1 cellular context compared by ENCODE assay signal in the genomic region with DNA sequence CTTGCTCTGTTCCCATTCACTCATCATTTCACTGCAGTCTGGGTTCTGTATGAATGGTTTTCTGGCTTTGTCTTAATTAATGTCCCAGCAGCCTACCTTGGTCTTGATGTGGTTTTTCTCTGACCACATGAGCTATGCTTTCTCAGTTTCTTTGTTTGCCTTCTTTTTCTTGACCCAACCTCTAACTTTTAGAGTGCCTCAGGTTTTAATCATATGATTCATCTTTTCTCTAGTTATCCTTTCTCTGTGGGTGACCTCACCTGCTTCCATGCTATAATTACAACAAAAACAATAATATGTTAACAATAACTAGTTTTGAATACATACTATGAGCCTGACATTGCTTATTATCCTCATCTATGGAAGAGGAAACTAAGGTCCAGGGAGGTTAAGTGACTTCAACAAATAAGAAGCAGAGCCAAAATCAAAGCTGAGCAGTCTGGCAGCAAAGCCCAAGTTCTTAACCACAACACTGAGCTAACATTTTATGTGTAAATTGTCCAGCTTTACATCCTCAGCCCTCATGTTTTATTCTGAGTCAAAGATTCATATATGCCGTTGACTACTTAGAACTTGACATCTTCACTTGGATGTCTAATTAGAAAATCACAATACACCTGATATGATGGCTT.
TF ChIP-seq lines count a peak whose summit lies in the region.

No MANE protein-coding gene starts in this region.

TF ChIP-seq in GM12878, 131 proteins besides CTCF, POLR2A, EP300 and RAD21 (continues in another document):
- TF ChIP-seq SMAD1 (IDR thresholded peaks at IDR 0.05; ENCODE audit: low read depth, partially characterized antibody), result no peak
- peak; percentile 84 for TF ChIP-seq NR2F1 (conservative IDR thresholded peaks at IDR 0.05)
- peak; percentile 80 for TF ChIP-seq MEF2A (IDR thresholded peaks at IDR 0.05; ENCODE audit: insufficient read depth, low read depth, low read length)
- TF ChIP-seq SUPT20H (IDR thresholded peaks at IDR 0.05; ENCODE audit: borderline replicate concordance, control insufficient read depth, low read depth, low read length), result no peak
- no peak for TF ChIP-seq GATAD2B (conservative IDR thresholded peaks at IDR 0.05; ENCODE audit: low read depth)
- TF ChIP-seq, protein P1, sequence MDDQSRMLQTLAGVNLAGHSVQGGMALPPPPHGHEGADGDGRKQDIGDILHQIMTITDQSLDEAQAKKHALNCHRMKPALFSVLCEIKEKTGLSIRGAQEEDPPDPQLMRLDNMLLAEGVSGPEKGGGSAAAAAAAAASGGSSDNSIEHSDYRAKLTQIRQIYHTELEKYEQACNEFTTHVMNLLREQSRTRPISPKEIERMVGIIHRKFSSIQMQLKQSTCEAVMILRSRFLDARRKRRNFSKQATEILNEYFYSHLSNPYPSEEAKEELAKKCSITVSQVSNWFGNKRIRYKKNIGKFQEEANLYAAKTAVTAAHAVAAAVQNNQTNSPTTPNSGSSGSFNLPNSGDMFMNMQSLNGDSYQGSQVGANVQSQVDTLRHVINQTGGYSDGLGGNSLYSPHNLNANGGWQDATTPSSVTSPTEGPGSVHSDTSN (IDR thresholded peaks at IDR 0.05; ENCODE audit: insufficient replicate concordance, low read depth, low read length), result no peak
- 0 out of 2 replicates have a peak, but pooled peaks have one; percentile 12 for TF ChIP-seq JUND (IDR thresholded peaks at IDR 0.05; ENCODE audit: low read depth, low read length)
- no peak for TF ChIP-seq RCOR1 (conservative IDR thresholded peaks at IDR 0.05; ENCODE audit: low read depth, low read length)
- no peak for TF ChIP-seq CHD4 (IDR thresholded peaks at IDR 0.05)
- no peak for TF ChIP-seq KLF5 (IDR thresholded peaks at IDR 0.05; ENCODE audit: partially characterized antibody)
- TF ChIP-seq ZNF687 (IDR thresholded peaks at IDR 0.05), result no peak
- no peak for TF ChIP-seq SIN3A (IDR thresholded peaks at IDR 0.05; ENCODE audit: low read depth, low read length)
- no peak for TF ChIP-seq HDAC2 (IDR thresholded peaks at IDR 0.05)
- TF ChIP-seq PML (IDR thresholded peaks at IDR 0.05; ENCODE audit: low read length), result 0 out of 2 replicates have a peak, but pooled peaks have one; percentile 30
- TF ChIP-seq, protein P2, sequence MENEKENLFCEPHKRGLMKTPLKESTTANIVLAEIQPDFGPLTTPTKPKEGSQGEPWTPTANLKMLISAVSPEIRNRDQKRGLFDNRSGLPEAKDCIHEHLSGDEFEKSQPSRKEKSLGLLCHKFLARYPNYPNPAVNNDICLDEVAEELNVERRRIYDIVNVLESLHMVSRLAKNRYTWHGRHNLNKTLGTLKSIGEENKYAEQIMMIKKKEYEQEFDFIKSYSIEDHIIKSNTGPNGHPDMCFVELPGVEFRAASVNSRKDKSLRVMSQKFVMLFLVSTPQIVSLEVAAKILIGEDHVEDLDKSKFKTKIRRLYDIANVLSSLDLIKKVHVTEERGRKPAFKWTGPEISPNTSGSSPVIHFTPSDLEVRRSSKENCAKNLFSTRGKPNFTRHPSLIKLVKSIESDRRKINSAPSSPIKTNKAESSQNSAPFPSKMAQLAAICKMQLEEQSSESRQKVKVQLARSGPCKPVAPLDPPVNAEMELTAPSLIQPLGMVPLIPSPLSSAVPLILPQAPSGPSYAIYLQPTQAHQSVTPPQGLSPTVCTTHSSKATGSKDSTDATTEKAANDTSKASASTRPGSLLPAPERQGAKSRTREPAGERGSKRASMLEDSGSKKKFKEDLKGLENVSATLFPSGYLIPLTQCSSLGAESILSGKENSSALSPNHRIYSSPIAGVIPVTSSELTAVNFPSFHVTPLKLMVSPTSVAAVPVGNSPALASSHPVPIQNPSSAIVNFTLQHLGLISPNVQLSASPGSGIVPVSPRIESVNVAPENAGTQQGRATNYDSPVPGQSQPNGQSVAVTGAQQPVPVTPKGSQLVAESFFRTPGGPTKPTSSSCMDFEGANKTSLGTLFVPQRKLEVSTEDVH (IDR thresholded peaks at IDR 0.05; ENCODE audit: low read depth, partially characterized antibody), result no peak
- TF ChIP-seq MTA2 (IDR thresholded peaks at IDR 0.05; ENCODE audit: low read depth), result peak; percentile 99
- TF ChIP-seq FOXK2 (IDR thresholded peaks at IDR 0.05), result no peak
- TF ChIP-seq, protein P3, sequence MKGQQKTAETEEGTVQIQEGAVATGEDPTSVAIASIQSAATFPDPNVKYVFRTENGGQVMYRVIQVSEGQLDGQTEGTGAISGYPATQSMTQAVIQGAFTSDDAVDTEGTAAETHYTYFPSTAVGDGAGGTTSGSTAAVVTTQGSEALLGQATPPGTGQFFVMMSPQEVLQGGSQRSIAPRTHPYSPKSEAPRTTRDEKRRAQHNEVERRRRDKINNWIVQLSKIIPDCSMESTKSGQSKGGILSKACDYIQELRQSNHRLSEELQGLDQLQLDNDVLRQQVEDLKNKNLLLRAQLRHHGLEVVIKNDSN (IDR thresholded peaks at IDR 0.05; ENCODE audit: borderline replicate concordance, extremely low read length, insufficient read depth, low read depth, low read length), result no peak
- TF ChIP-seq BACH1 (IDR thresholded peaks at IDR 0.05; ENCODE audit: borderline replicate concordance), result peak; percentile 29; the same call in 1 of the 2 replicates
- TF ChIP-seq, protein P4, sequence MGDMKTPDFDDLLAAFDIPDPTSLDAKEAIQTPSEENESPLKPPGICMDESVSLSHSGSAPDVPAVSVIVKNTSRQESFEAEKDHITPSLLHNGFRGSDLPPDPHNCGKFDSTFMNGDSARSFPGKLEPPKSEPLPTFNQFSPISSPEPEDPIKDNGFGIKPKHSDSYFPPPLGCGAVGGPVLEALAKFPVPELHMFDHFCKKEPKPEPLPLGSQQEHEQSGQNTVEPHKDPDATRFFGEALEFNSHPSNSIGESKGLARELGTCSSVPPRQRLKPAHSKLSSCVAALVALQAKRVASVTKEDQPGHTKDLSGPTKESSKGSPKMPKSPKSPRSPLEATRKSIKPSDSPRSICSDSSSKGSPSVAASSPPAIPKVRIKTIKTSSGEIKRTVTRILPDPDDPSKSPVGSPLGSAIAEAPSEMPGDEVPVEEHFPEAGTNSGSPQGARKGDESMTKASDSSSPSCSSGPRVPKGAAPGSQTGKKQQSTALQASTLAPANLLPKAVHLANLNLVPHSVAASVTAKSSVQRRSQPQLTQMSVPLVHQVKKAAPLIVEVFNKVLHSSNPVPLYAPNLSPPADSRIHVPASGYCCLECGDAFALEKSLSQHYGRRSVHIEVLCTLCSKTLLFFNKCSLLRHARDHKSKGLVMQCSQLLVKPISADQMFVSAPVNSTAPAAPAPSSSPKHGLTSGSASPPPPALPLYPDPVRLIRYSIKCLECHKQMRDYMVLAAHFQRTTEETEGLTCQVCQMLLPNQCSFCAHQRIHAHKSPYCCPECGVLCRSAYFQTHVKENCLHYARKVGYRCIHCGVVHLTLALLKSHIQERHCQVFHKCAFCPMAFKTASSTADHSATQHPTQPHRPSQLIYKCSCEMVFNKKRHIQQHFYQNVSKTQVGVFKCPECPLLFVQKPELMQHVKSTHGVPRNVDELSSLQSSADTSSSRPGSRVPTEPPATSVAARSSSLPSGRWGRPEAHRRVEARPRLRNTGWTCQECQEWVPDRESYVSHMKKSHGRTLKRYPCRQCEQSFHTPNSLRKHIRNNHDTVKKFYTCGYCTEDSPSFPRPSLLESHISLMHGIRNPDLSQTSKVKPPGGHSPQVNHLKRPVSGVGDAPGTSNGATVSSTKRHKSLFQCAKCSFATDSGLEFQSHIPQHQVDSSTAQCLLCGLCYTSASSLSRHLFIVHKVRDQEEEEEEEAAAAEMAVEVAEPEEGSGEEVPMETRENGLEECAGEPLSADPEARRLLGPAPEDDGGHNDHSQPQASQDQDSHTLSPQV (IDR thresholded peaks at IDR 0.05), result no peak
- TF ChIP-seq, protein P5, sequence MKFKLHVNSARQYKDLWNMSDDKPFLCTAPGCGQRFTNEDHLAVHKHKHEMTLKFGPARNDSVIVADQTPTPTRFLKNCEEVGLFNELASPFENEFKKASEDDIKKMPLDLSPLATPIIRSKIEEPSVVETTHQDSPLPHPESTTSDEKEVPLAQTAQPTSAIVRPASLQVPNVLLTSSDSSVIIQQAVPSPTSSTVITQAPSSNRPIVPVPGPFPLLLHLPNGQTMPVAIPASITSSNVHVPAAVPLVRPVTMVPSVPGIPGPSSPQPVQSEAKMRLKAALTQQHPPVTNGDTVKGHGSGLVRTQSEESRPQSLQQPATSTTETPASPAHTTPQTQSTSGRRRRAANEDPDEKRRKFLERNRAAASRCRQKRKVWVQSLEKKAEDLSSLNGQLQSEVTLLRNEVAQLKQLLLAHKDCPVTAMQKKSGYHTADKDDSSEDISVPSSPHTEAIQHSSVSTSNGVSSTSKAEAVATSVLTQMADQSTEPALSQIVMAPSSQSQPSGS (IDR thresholded peaks at IDR 0.05; ENCODE audit: low read length), result peak; percentile 94
- no peak for TF ChIP-seq SUZ12 (IDR thresholded peaks at IDR 0.05; ENCODE audit: unreplicated experiment)
- peak; percentile 17; the same call in 1 of the 3 replicates for TF ChIP-seq POU2F2 (IDR thresholded peaks at IDR 0.05; ENCODE audit: borderline replicate concordance, low read depth, low read length)
- TF ChIP-seq ETV6 (conservative IDR thresholded peaks at IDR 0.05 in 1 of 2, IDR thresholded peaks at IDR 0.05 in 1 of 2; ENCODE audit: borderline replicate concordance in 1 of 2, low read depth in 1 of 2), result peak in 1 of 2 experiments; percentile 57; a peak in 1 of 4 replicates
- no peak for TF ChIP-seq EGR1 (IDR thresholded peaks at IDR 0.05; ENCODE audit: borderline replicate concordance in 1 of 2, low read depth in 2 of 2, low read length in 2 of 2)
- TF ChIP-seq SRF (IDR thresholded peaks at IDR 0.05; ENCODE audit: low read depth in 2 of 2, low read length in 2 of 2), result no peak
- TF ChIP-seq JUNB (IDR thresholded peaks at IDR 0.05), result peak; percentile 72
- TF ChIP-seq RBBP5 (conservative IDR thresholded peaks at IDR 0.05), result no peak
- peak; percentile 55; the same call in 1 of the 2 replicates for TF ChIP-seq IKZF1 (conservative IDR thresholded peaks at IDR 0.05)
- TF ChIP-seq ZNF274 (IDR thresholded peaks at IDR 0.05; ENCODE audit: insufficient read depth, insufficient read length), result no peak
- TF ChIP-seq RELA (IDR thresholded peaks at IDR 0.05; ENCODE audit: borderline replicate concordance, partially characterized antibody), result no peak
- no peak for TF ChIP-seq CEBPZ (IDR thresholded peaks at IDR 0.05; ENCODE audit: low read depth, low read length)
- no peak for TF ChIP-seq CBX5 (IDR thresholded peaks at IDR 0.05; ENCODE audit: low read depth)
- TF ChIP-seq HDGF (IDR thresholded peaks at IDR 0.05), result no peak
- peak; percentile 66 for TF ChIP-seq NBN (IDR thresholded peaks at IDR 0.05)
- TF ChIP-seq, protein P6, sequence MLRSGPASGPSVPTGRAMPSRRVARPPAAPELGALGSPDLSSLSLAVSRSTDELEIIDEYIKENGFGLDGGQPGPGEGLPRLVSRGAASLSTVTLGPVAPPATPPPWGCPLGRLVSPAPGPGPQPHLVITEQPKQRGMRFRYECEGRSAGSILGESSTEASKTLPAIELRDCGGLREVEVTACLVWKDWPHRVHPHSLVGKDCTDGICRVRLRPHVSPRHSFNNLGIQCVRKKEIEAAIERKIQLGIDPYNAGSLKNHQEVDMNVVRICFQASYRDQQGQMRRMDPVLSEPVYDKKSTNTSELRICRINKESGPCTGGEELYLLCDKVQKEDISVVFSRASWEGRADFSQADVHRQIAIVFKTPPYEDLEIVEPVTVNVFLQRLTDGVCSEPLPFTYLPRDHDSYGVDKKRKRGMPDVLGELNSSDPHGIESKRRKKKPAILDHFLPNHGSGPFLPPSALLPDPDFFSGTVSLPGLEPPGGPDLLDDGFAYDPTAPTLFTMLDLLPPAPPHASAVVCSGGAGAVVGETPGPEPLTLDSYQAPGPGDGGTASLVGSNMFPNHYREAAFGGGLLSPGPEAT (IDR thresholded peaks at IDR 0.05; ENCODE audit: low read depth), result peak; percentile 67
- TF ChIP-seq RB1 (IDR thresholded peaks at IDR 0.05; ENCODE audit: borderline replicate concordance), result no peak
